In the genomic region with DNA sequence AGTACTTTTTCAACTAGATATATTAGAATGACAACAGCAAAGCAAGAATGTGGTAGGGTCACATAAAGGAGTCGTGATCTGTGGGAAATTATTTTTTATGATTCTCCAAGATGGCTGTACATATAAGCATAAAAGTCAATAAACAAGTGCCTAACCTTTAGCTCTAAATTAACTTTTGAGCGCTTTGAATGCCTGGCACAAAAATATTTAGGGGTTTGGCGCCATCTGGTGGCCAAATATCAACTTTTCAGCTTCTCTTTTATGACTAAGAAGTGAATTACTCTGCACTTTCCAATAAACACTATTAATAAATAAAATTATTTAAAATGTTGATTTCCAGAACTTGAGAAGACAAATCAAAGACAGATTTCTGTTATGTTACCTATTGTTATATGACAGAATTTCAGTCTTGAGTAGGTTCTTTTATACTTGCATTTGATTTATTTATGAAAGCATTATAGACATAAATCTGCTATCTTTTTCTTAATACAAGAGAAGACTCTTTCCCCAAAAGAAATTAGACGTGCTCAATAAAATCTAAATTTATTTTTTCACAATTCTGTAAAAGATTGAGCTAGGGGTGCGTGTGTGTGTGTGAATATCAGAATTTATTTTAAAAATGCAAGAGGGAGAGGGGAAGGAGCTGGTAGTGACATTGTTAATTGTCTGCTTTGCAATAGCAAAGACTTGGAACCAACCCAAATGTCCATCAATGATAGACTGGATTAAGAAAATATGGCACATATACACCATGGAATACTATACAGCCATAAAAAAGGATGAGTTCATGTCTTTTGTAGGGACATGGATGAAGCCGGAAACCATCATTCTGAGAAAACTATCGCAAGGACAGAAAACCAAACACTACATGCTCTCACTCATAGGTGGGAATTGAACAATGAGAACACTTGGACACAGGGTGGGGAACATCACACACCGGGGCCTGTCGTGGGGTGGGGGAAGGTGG, we compare ENCODE assay signal across 9 cellular contexts. TPM values are rescaled to one million over a fixed set of nuclear protein-coding genes. Genes with fewer than 3 reads are reported as not detected.
A peak's percentile ranks its signal among the peaks of the same experiment; 100 is the strongest.
DNase-seq lines count a peak whose midpoint lies in the region; ATAC-seq, FAIRE-seq and TF ChIP-seq lines count a peak whose summit lies in the region.
"Had no signal": no experiment of that assay in that cellular context is flagged by ENCODE, and none has a peak within 500 bp of the region (broad histone marks: within the 10 kb centered on the region; RNA-seq: fewer than 3 reads in every experiment).

No MANE protein-coding gene starts in this region.

- in situ Hi-C loops in transverse colon (cut with MboI; ENCODE audit: low pct_ligation_motif_present in 1 of 4, low pct_unique_long_range_greater_than_20kb in 1 of 4, low sequenced_read_pairs in 3 of 4) = loop anchor here in 3 of 4 donors (10.0 to 25.0 kb wide), 2 partner anchors 555 to 558 kb away; no protein-coding TSS in a partner anchor

- 53 to 54% methylated on average over 9 of the region's 9 CpGs for WGBS in transverse colon (ENCODE audit: low coverage in 1 of 2), 2 donors

- H3K36me3 ChIP-seq in transverse colon = no peaks in the 10 kb centered on the region
- H3K36me3 ChIP-seq: BLaER1 treated with 17β-estradiol and CSF1 and Interleukin-3, amounts not matched to agents 10 nM and 100 nM had no signal

- no peak for TF ChIP-seq POLR2A in transverse colon (IDR thresholded peaks at IDR 0.05)

- no peak overlapping the region for H3K27ac ChIP-seq in transverse colon
- H3K27ac ChIP-seq: BLaER1 treated with 17β-estradiol and CSF1 and Interleukin-3, amounts not matched to agents 10 nM and 100 nM had no signal

- no peak for ATAC-seq in activated T-cell treated with anti-CD3 and anti-CD28 coated beads, Interleukin-2, amount 50 U/mL, for 4 hours

- peak; percentile 45 to 57 for DNase-seq in NCI-H2081 (lab: John Stamatoyannopoulos, UW)
- DNase-seq in NCI-H2081 treated with DMSO at 0.1 percent for 48 hours (lab: John Stamatoyannopoulos, UW) = no peak
- peak; percentile 93 for DNase-seq in HT-29 (ENCODE audit: low spot score)
- peak; percentile 8 for DNase-seq in RCC 7860 (ENCODE audit: low spot score)
- DNase-seq in activated T-cell treated with anti-CD3 and anti-CD28 coated beads, Interleukin-2, amount 50 U/mL, for 4 hours = peak; percentile 67
- peak; percentile 77 for DNase-seq in fibroblast of pulmonary artery (ENCODE audit: low read depth)
- DNase-seq in osteocyte (ENCODE audit: extremely low spot score, unreplicated experiment) = no peak
- DNase-seq in transverse colon = peak; percentile 77

- no peaks in the 10 kb centered on the region for H3K27me3 Mint-ChIP-seq in activated T-cell treated with anti-CD3 and anti-CD28 coated beads, Interleukin-2, amount 50 U/mL, for 4 hours (ENCODE audit: low read depth)
- no peaks in the 10 kb centered on the region for H3K27me3 Mint-ChIP-seq in osteocyte (ENCODE audit: unreplicated experiment)

- H3K4me1 ChIP-seq in transverse colon = peaks cover 0 to 10% (median 1%) of the 10 kb centered on the region in 4 donors

- no peak overlapping the region for H3K4me3 Mint-ChIP-seq in activated T-cell treated with anti-CD3 and anti-CD28 coated beads, Interleukin-2, amount 50 U/mL, for 4 hours
- no peak overlapping the region for H3K4me3 Mint-ChIP-seq in osteocyte (ENCODE audit: unreplicated experiment)

- TF ChIP-seq EP300 in transverse colon (IDR thresholded peaks at IDR 0.05; ENCODE audit: low read depth) = no peak

- intact Hi-C loops in transverse colon (cut with DNase I; ENCODE audit: low total_unique reads) = loop anchor here (5.0 kb wide), 1 partner anchor 548 kb away; no protein-coding TSS in a partner anchor

- H3K36me3 Mint-ChIP-seq in activated T-cell treated with anti-CD3 and anti-CD28 coated beads, Interleukin-2, amount 50 U/mL, for 4 hours (ENCODE audit: insufficient read depth) = no peaks in the 10 kb centered on the region
- H3K36me3 Mint-ChIP-seq in osteocyte (ENCODE audit: unreplicated experiment) = no peaks in the 10 kb centered on the region

- H3K27me3 ChIP-seq in transverse colon = no peaks in the 10 kb centered on the region
- H3K27me3 ChIP-seq: BLaER1 treated with 17β-estradiol and CSF1 and Interleukin-3, amounts not matched to agents 10 nM and 100 nM had no signal

- no peaks in the 10 kb centered on the region for H3K9me3 Mint-ChIP-seq in activated T-cell treated with anti-CD3 and anti-CD28 coated beads, Interleukin-2, amount 50 U/mL, for 4 hours
- no peaks in the 10 kb centered on the region for H3K9me3 Mint-ChIP-seq in osteocyte (ENCODE audit: unreplicated experiment)

- peak; percentile 74 for FAIRE-seq in RCC 7860 (lab: Jason Lieb, UNC)

- H3K4me3 ChIP-seq in fibroblast of pulmonary artery (replicated peaks; ENCODE audit: low read depth, low read length) (no peak overlapping the region), transverse colon (no peak overlapping the region)
- H3K4me3 ChIP-seq: BLaER1 treated with 17β-estradiol and CSF1 and Interleukin-3, amounts not matched to agents 10 nM and 100 nM had no signal

- H3K27ac Mint-ChIP-seq in osteocyte (ENCODE audit: unreplicated experiment) = no peak overlapping the region

- TF ChIP-seq CTCF in fibroblast of pulmonary artery (IDR thresholded peaks at IDR 0.05; ENCODE audit: low read length, missing control alignments) (peak; percentile 48), osteocyte (IDR thresholded peaks at IDR 0.05) (peak; percentile 82), transverse colon (IDR thresholded peaks at IDR 0.05) (peak; percentile 74 to 89 (median 81))

- H3K9me3 ChIP-seq in transverse colon = no peaks in the 10 kb centered on the region
- H3K9me3 ChIP-seq: BLaER1 treated with 17β-estradiol and CSF1 and Interleukin-3, amounts not matched to agents 10 nM and 100 nM had no signal

- H3K4me1 Mint-ChIP-seq in activated T-cell treated with anti-CD3 and anti-CD28 coated beads, Interleukin-2, amount 50 U/mL, for 4 hours (ENCODE audit: low read depth) = peaks cover 7% of the 10 kb centered on the region
- H3K4me1 Mint-ChIP-seq in osteocyte (ENCODE audit: unreplicated experiment) = peaks cover 8% of the 10 kb centered on the region

RNA-seq across cellular contexts. Expression of a gene that starts 36.7 kb away (rescaled TPM):
- total RNA-seq in HT-29 (2014; rRNA removed; shearing (Covaris generic)) = 32.0 and 33.2 TPM in 2 replicates
- 10 to 100 TPM; 14.5 to 30.2 (median 24.1) TPM for total RNA-seq in activated T-cell treated with anti-CD3 and anti-CD28 coated beads, Interleukin-2, amount 50 U/mL, for 4 hours
- total RNA-seq in osteocyte = 57.7 and 90.8 TPM in 2 replicates
- total RNA-seq in transverse colon = 10 to 100 TPM; 13.7 to 29.4 (median 27.5) TPM

Comparison
In these comparisons a context has a peak if more than half of its experiments do, and no peak if none do; other contexts are left out.
1. DNase-seq: peak in NCI-H2081 (2 of 2), HT-29 (single experiment), RCC 7860 (single experiment), activated T-cell treated with anti-CD3 and anti-CD28 coated beads, Interleukin-2, amount 50 U/mL, for 4 hours (single experiment), fibroblast of pulmonary artery (single experiment) and transverse colon (single experiment); none in NCI-H2081 treated with DMSO at 0.1 percent for 48 hours (single experiment) and osteocyte (single experiment).
2. Peak in every context shown above with its lines, with median percentiles within 50 percentile points of each other: CTCF ChIP-seq.